Comparison of ENCODE assay signal across 8 cellular contexts in genomic region chr20:6765469-6766058, GRCh38. TPM values are rescaled to one million over a fixed set of nuclear protein-coding genes. Genes with fewer than 3 reads are reported as not detected.
A peak's percentile ranks its signal among the peaks of the same experiment; 100 is the strongest.
DNase-seq lines count a peak whose midpoint lies in the region; ATAC-seq and TF ChIP-seq lines count a peak whose summit lies in the region.

No MANE protein-coding gene starts in this region.

- no peak for ATAC-seq in HG02798 (IDR thresholded peaks at IDR 0.05; ENCODE audit: poor library complexity, unreplicated experiment)
- ATAC-seq in aorta (ENCODE audit: low FRiP score), result no peak

- H3K36me3 ChIP-seq in aorta (ENCODE audit: control insufficient read depth in 1 of 2, insufficient read depth in 2 of 2, low read length in 1 of 2), result no peaks in the 10 kb centered on the region

- intact Hi-C loops in aorta (cut with DNase I), result loop anchor here (2.0 to 10.0 kb wide), 7 partner anchors 58 to 603 kb away; no protein-coding TSS in a partner anchor

- peak; percentile 24 for TF ChIP-seq CTCF in GM10266 (IDR thresholded peaks at IDR 0.05; ENCODE audit: control insufficient read depth, insufficient read depth, low read depth, missing control alignments)

- H3K9me3 ChIP-seq in aorta (ENCODE audit: control insufficient read depth, low read length), result no peaks in the 10 kb centered on the region

- H3K4me3 ChIP-seq in aorta (ENCODE audit: low read length in 2 of 2), result no peak overlapping the region

- WGBS in aorta, 2 donors, result 12 to 13% methylated on average over 6 of the region's 6 CpGs

- H3K27ac ChIP-seq in aorta (ENCODE audit: low read depth in 1 of 2, low read length in 2 of 2), result no peak overlapping the region

- no peaks in the 10 kb centered on the region for H3K4me1 ChIP-seq in aorta (ENCODE audit: control insufficient read depth in 1 of 2, insufficient read depth in 2 of 2, low read length in 2 of 2)

- no peaks in the 10 kb centered on the region for H3K27me3 ChIP-seq in aorta (ENCODE audit: control insufficient read depth in 1 of 2, insufficient read depth in 2 of 2, low read length in 1 of 2)

- peak; percentile 37 for DNase-seq in GM10266 (ENCODE audit: extremely low spot score)
- peak; percentile 57 for DNase-seq in NCI-H1105 (lab: John Stamatoyannopoulos, UW)
- peak; percentile 20 for DNase-seq in SKM-1 (lab: John Stamatoyannopoulos, UW; ENCODE audit: unreplicated experiment)
- peak; percentile 45 for DNase-seq in glomerular endothelial cell (ENCODE audit: extremely low read depth, low read depth, low spot score)
- DNase-seq in stromal cell of bone marrow (ENCODE audit: low read depth), result peak; percentile 47
- no peak for DNase-seq in activated gamma-delta T cell treated with Interleukin-2 at 50 U/mL for 16 hours
- DNase-seq in aorta, result no peak

RNA-seq across cellular contexts. Expression of gene BMP2, which starts 1.9 kb away (rescaled TPM):
- total RNA-seq in glomerular endothelial cell (17.7 and 26.9 TPM in 2 replicates), aorta (10 to 100 TPM in 1 of 2 donors, 1 to 10 TPM in 1; 3.5 to 15.9 TPM)
- 1 to 10 TPM; 1.3 to 2.6 TPM for polyA plus RNA-seq in aorta

Comparison
In these comparisons a context has a peak if more than half of its experiments do, and no peak if none do; other contexts are left out.
1. DNase-seq: peak in GM10266 (single experiment), NCI-H1105 (single experiment), SKM-1 (single experiment), glomerular endothelial cell (single experiment) and stromal cell of bone marrow (single experiment); none in activated gamma-delta T cell treated with Interleukin-2 at 50 U/mL for 16 hours (single experiment) and aorta (0 of 2).